24 cellular contexts compared by ENCODE assay signal in the genomic region with DNA sequence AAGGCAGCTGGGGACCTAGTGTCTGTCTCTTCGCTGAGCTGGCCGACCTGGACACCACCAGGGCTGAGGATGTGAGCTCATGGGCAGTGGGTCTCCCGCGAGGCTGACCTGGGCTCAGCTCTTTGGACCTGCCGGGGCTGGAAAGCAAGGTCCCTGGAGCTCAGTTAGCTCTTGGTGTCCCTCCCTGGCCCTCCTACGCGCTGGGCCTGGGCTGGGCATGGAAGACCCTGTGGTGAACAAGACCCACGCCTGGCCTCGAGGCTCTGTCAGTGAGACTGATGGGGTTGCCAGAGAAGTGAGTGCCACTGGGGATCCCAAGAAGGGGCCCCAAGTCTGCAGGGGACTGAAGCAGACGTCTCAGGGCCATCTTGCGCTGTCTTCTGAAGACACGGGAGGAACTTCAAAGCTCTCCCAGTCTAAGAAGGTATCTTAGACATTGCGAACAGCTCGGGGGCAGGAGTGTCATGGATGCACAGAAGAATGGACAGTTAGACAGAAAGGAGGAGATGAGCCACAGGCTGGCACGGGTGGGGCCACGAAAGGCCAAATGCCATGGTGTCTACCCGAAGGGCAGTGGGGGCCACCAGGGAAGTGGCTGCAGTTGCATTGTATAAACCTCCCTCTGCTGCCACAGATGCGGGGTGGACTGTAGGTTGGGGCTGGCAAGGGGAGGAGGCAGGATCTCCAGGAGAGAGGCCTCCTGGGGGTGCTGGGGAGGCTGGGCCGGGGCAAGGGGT. TPM values are rescaled to one million over a fixed set of nuclear protein-coding genes. Genes with fewer than 3 reads are reported as not detected.
DNase-seq lines count a peak whose midpoint lies in the region; ATAC-seq, FAIRE-seq and TF ChIP-seq lines count a peak whose summit lies in the region.
"Had no signal": no experiment of that assay in that cellular context is flagged by ENCODE, and none has a peak within 500 bp of the region (broad histone marks: within the 10 kb centered on the region; RNA-seq: fewer than 3 reads in every experiment).

No MANE protein-coding gene starts in this region.

- H3K27ac ChIP-seq in WERI-Rb-1 (no peak overlapping the region), tibial nerve (no peak overlapping the region)
- H3K27ac ChIP-seq: 22Rv1, BLaER1 had no signal

- intact Hi-C loops in activated naive CD4-positive, alpha-beta T cell treated with anti-CD3 and anti-CD28 coated beads for 36 hours (cut with micrococcal nuclease), result no loop called here

- H3K36me3 Mint-ChIP-seq in activated naive CD4-positive, alpha-beta T cell treated with anti-CD3 and anti-CD28 coated beads, Interleukin-2, amount 50 U/mL, for 72 hours, result no peaks in the 10 kb centered on the region
- H3K36me3 Mint-ChIP-seq in activated naive CD4-positive, alpha-beta T cell treated with anti-CD3 and anti-CD28 coated beads for 36 hours (ENCODE audit: low read depth), result no peaks in the 10 kb centered on the region
- peaks cover 0 to 14% of the 10 kb centered on the region in 2 donors for H3K36me3 Mint-ChIP-seq in naive B cell

- no peak for FAIRE-seq in urothelium cell line (lab: Jason Lieb, UNC)

- no peaks in the 10 kb centered on the region for H3K9me3 ChIP-seq in WERI-Rb-1 (ENCODE audit: severe bottlenecking)
- no peaks in the 10 kb centered on the region for H3K9me3 ChIP-seq in tibial nerve
- H3K9me3 ChIP-seq: BLaER1 had no signal

- H3K27ac Mint-ChIP-seq in activated naive CD4-positive, alpha-beta T cell treated with anti-CD3 and anti-CD28 coated beads, Interleukin-2, amount 50 U/mL, for 72 hours, result peak overlapping the region; percentile 51 to 75
- no peak overlapping the region for H3K27ac Mint-ChIP-seq in activated naive CD4-positive, alpha-beta T cell treated with anti-CD3 and anti-CD28 coated beads for 36 hours
- H3K27ac Mint-ChIP-seq in naive B cell, result peak overlapping the region in 5 of 6 donors; percentile 15 to 97 (median 57)
- H3K27ac Mint-ChIP-seq: CD4-positive, alpha-beta T cell had no signal

- H3K4me1 ChIP-seq in tibial nerve, result peaks cover 0 to 7% (median 2%) of the 10 kb centered on the region in 4 donors

- CTCF ChIA-PET in activated naive CD4-positive, alpha-beta T cell treated with anti-CD3 and anti-CD28 coated beads for 36 hours (lab: Charles Lee), result interaction anchor here (1.0 to 2.6 kb wide), 2 partner anchors 35 to 43 kb away, joined by 3 to 9 read pairs; no protein-coding TSS in a partner anchor

- DNase-seq in activated naive CD4-positive, alpha-beta T cell treated with anti-CD3 and anti-CD28 coated beads, Interleukin-2, amount 50 U/mL, for 72 hours (ENCODE audit: low spot score in 2 of 2), result no peak
- no peak for DNase-seq in activated naive CD4-positive, alpha-beta T cell treated with anti-CD3 and anti-CD28 coated beads for 36 hours
- DNase-seq in WERI-Rb-1, result no peak
- no peak for DNase-seq in naive B cell
- no peak for DNase-seq in urothelium cell line (ENCODE audit: low spot score)
- no peak for DNase-seq in tibial nerve (ENCODE audit: low spot score in 2 of 2)
- DNase-seq in amygdala (lab: John Stamatoyannopoulos, UW), result no peak
- DNase-seq: ACHN; CD4-positive, alpha-beta T cell; COR-L47; DMS53; GOT3; NCI-H1092; NCI-H1417 treated with DMSO at 0.1 percent for 48 hours; NCI-H1694 treated with DMSO at 0.1 percent for 48 hours; NCI-H2081; NCI-H226; NCI-H510A; NCI-H69; RPMI8226 had no signal

- no peak overlapping the region for H3K4me3 ChIP-seq in WERI-Rb-1 (ENCODE audit: low read depth, low read length)
- H3K4me3 ChIP-seq in tibial nerve, result no peak overlapping the region
- H3K4me3 ChIP-seq: BLaER1 had no signal

- no peak for TF ChIP-seq EP300 in tibial nerve (IDR thresholded peaks at IDR 0.05)

- ATAC-seq in activated naive CD4-positive, alpha-beta T cell treated with anti-CD3 and anti-CD28 coated beads, Interleukin-2, amount 50 U/mL, for 72 hours, result no peak
- no peak for ATAC-seq in naive B cell (ENCODE audit: low read depth in 2 of 2)
- ATAC-seq: HCT116, SK-N-SH treated with all-trans-retinoic acid at 6 μM for 48 hours had no signal

- no peaks in the 10 kb centered on the region for H3K9me3 Mint-ChIP-seq in activated naive CD4-positive, alpha-beta T cell treated with anti-CD3 and anti-CD28 coated beads, Interleukin-2, amount 50 U/mL, for 72 hours
- no peaks in the 10 kb centered on the region for H3K9me3 Mint-ChIP-seq in activated naive CD4-positive, alpha-beta T cell treated with anti-CD3 and anti-CD28 coated beads for 36 hours
- H3K9me3 Mint-ChIP-seq in naive B cell, result no peaks in the 10 kb centered on the region
- H3K9me3 Mint-ChIP-seq: CD4-positive, alpha-beta T cell had no signal

- peaks cover 2% of the 10 kb centered on the region for H3K27me3 Mint-ChIP-seq in activated naive CD4-positive, alpha-beta T cell treated with anti-CD3 and anti-CD28 coated beads for 36 hours (ENCODE audit: low read depth)
- no peaks in the 10 kb centered on the region for H3K27me3 Mint-ChIP-seq in naive B cell
- H3K27me3 Mint-ChIP-seq: CD4-positive, alpha-beta T cell had no signal

- H3K4me1 Mint-ChIP-seq in activated naive CD4-positive, alpha-beta T cell treated with anti-CD3 and anti-CD28 coated beads for 36 hours (ENCODE audit: low read depth), result peaks cover 6% of the 10 kb centered on the region
- peaks cover 44 to 75% (median 58%) of the 10 kb centered on the region in 3 donors for H3K4me1 Mint-ChIP-seq in naive B cell

- H3K27me3 ChIP-seq in WERI-Rb-1 (ENCODE audit: insufficient read depth, low read depth, severe bottlenecking), result no peaks in the 10 kb centered on the region
- no peaks in the 10 kb centered on the region for H3K27me3 ChIP-seq in tibial nerve
- H3K27me3 ChIP-seq: BLaER1 had no signal

- 83 to 87% methylated on average over 16 to 19 of the region's 19 CpGs for WGBS in tibial nerve, 2 donors

- H3K4me3 Mint-ChIP-seq in activated naive CD4-positive, alpha-beta T cell treated with anti-CD3 and anti-CD28 coated beads for 36 hours, result no peak overlapping the region
- H3K4me3 Mint-ChIP-seq in naive B cell, result peak overlapping the region in 1 of 8 donors; percentile 41
- H3K4me3 Mint-ChIP-seq: CD4-positive, alpha-beta T cell had no signal

- H3K36me3 ChIP-seq in WERI-Rb-1 (no peaks in the 10 kb centered on the region), tibial nerve (no peaks in the 10 kb centered on the region)
- H3K36me3 ChIP-seq: BLaER1 had no signal

- 0 out of 2 replicates have a peak, but pooled peaks have one; percentile 4 for TF ChIP-seq CTCF in WERI-Rb-1 (IDR thresholded peaks at IDR 0.05; ENCODE audit: low read depth, low read length)
- TF ChIP-seq CTCF in tibial nerve (IDR thresholded peaks at IDR 0.05), result no peak

- no peak for TF ChIP-seq POLR2A in tibial nerve (IDR thresholded peaks at IDR 0.05)

RNA-seq across cellular contexts. Expression of a gene that starts 31.2 kb away (rescaled TPM):
- total RNA-seq in activated naive CD4-positive, alpha-beta T cell treated with anti-CD3 and anti-CD28 coated beads, Interleukin-2, amount 50 U/mL, for 72 hours, result under 1 TPM; 0.07 to 0.54 TPM
- under 1 TPM; 0.10 to 0.15 TPM for total RNA-seq in activated naive CD4-positive, alpha-beta T cell treated with anti-CD3 and anti-CD28 coated beads for 36 hours
- under 1 TPM in 4 of 6 donors, not detected in 2; 0.47 to 0.93 (median 0.62) TPM for polyA plus RNA-seq in naive B cell (ENCODE audit: low read depth in 6 of 6)
- total RNA-seq in tibial nerve, result 1 to 10 TPM; 1.8 to 2.8 (median 2.2) TPM
